Comparison of ENCODE assay signal across 10 cellular contexts in the genomic region with DNA sequence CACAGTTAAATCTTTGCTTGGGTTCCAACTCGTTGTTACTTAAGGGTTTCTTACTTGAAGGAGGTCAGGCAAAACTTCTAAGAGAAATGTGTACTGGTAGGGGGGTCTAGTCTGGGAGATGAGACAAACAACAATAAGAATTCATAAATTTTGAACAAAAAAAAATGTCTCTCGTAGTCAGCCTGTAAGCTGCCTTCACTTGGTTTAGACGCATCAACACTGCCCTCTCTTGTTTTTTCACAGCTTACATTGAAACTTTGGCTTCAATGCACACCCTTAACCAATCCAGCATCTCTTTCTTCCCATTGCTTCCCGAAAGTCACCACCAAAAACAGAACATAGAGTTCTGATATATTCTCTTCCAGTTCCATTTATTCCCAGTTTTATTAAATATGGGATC.
A peak's percentile ranks its signal among the peaks of the same experiment; 100 is the strongest.
DNase-seq lines count a peak whose midpoint lies in the region; ATAC-seq and TF ChIP-seq lines count a peak whose summit lies in the region.
"Had no signal": no experiment of that assay in that cellular context is flagged by ENCODE, and none has a peak within 500 bp of the region (broad histone marks: within the 10 kb centered on the region; RNA-seq: fewer than 3 reads in every experiment).

No MANE protein-coding gene starts in this region.

- no peak for ATAC-seq in HG03039 (IDR thresholded peaks at IDR 0.05; ENCODE audit: unreplicated experiment)
- ATAC-seq in HG03520 (IDR thresholded peaks at IDR 0.05; ENCODE audit: unreplicated experiment) = no peak
- no peak for ATAC-seq in HG02852 (IDR thresholded peaks at IDR 0.05; ENCODE audit: unreplicated experiment)

- H3K4me1 ChIP-seq in SK-N-SH (ENCODE audit: control insufficient read depth in 1 of 2, insufficient read depth in 2 of 2, low read depth in 1 of 2, low read length in 1 of 2) = no peaks in the 10 kb centered on the region; a peak in 1 of 4 replicates

- H2AFZ ChIP-seq in SK-N-SH (ENCODE audit: low read depth) = no peak overlapping the region

- TF ChIP-seq EP300 in SK-N-SH (IDR thresholded peaks at IDR 0.05; ENCODE audit: borderline replicate concordance in 1 of 2, low read depth in 1 of 2, low read length in 1 of 2) = no peak

- no peaks in the 10 kb centered on the region for H3K79me2 ChIP-seq in SK-N-SH (ENCODE audit: insufficient read depth)

- H3F3A ChIP-seq in SK-N-SH (replicated peaks; ENCODE audit: insufficient read depth) = no peaks in the 10 kb centered on the region

- H3K9ac ChIP-seq in SK-N-SH = no peak overlapping the region

- POLR2A ChIA-PET in AG04450 (lab: Yijun Ruan, JAX) (interaction anchor here (0.6 kb wide), 1 partner anchor 469 kb away, joined by 17 read pairs; no protein-coding TSS in a partner anchor), SK-N-SH (lab: Yijun Ruan, JAX) (no interaction called here)

- peak; percentile 79 for TF ChIP-seq RAD21 in SK-N-SH (IDR thresholded peaks at IDR 0.05; ENCODE audit: low read length)

- H3K4me2 ChIP-seq in SK-N-SH = no peak overlapping the region

- DNase-seq in AG04450 (ENCODE audit: low read depth, low spot score) (peak; percentile 44), HS-5 (ENCODE audit: low read depth) (peak; percentile 11), SK-N-SH (peak; percentile 17), glomerular visceral epithelial cell (ENCODE audit: extremely low spot score) (peak; percentile 20)
- DNase-seq in activated CD4-positive, alpha-beta T cell treated with anti-CD3 and anti-CD28 coated beads for 1 hour = no peak
- DNase-seq: effector memory CD4-positive, alpha-beta T cell; stimulated activated CD4-positive, alpha-beta T cell treated with anti-CD3 and anti-CD28 coated beads, Interleukin-4, amount 100 ng/mL, for 1 hour had no signal

- TF ChIP-seq CTCF in AG04450 (IDR thresholded peaks at IDR 0.05; ENCODE audit: low read depth, low read length) (peak; percentile 59), SK-N-SH (IDR thresholded peaks at IDR 0.05) (peak; percentile 59)

- WGBS in SK-N-SH (ENCODE audit: low lambda C conversion rate) = 39% methylated on average over 4 of the region's 4 CpGs

- H3K27me3 ChIP-seq in AG04450 (ENCODE audit: control insufficient read depth, insufficient read depth, low read length) (no peaks in the 10 kb centered on the region), SK-N-SH (ENCODE audit: insufficient read depth) (no peaks in the 10 kb centered on the region)

- CTCF ChIA-PET in AG04450 (lab: Charles Lee) (interaction anchor here (0.7 to 3.1 kb wide), 5 partner anchors 13 to 1083 kb away, joined by 3 to 14 read pairs (median 3); no protein-coding TSS in a partner anchor), SK-N-SH (lab: Yijun Ruan, JAX) (interaction anchor here (0.7 to 2.2 kb wide), 4 partner anchors 13 to 533 kb away, joined by 3 to 14 read pairs (median 4); no protein-coding TSS in a partner anchor)

- H3K9me3 ChIP-seq in AG04450 (ENCODE audit: control insufficient read depth, insufficient read depth, low read length) (no peaks in the 10 kb centered on the region), SK-N-SH (no peaks in the 10 kb centered on the region)

- H3K9me2 ChIP-seq in SK-N-SH = no peaks in the 10 kb centered on the region

- no peak overlapping the region for H3K4me3 ChIP-seq in AG04450 (ENCODE audit: low read depth, low read length)
- H3K4me3 ChIP-seq in SK-N-SH (ENCODE audit: low read depth in 2 of 2, low read length in 1 of 2) = no peak overlapping the region

- H3K36me3 ChIP-seq in SK-N-SH (replicated peaks in 1 of 2; ENCODE audit: control insufficient read depth in 1 of 2, insufficient read depth in 2 of 2, low read length in 1 of 2) = no peaks in the 10 kb centered on the region

- H4K20me1 ChIP-seq in SK-N-SH (ENCODE audit: insufficient read depth) = no peaks in the 10 kb centered on the region

- H3K27ac ChIP-seq in AG04450 (ENCODE audit: low read depth, low read length) (no peak overlapping the region), SK-N-SH (ENCODE audit: low read depth in 2 of 2, low read length in 1 of 2) (no peak overlapping the region)

TF ChIP-seq in SK-N-SH, 30 proteins besides CTCF, POLR2A, EP300 and RAD21:
- TF ChIP-seq EZH2phosphoT487 (IDR thresholded peaks at IDR 0.05; ENCODE audit: borderline replicate concordance, low read depth) (no peak), SMC3 (IDR thresholded peaks at IDR 0.05; ENCODE audit: low read depth, low read length) (peak; percentile 39; the same call in 1 of the 2 replicates), RFX5 (IDR thresholded peaks at IDR 0.05; ENCODE audit: low read length) (no peak), JUND (IDR thresholded peaks at IDR 0.05) (no peak)
